Comparison of ENCODE assay signal across 8 cellular contexts in the genomic region with DNA sequence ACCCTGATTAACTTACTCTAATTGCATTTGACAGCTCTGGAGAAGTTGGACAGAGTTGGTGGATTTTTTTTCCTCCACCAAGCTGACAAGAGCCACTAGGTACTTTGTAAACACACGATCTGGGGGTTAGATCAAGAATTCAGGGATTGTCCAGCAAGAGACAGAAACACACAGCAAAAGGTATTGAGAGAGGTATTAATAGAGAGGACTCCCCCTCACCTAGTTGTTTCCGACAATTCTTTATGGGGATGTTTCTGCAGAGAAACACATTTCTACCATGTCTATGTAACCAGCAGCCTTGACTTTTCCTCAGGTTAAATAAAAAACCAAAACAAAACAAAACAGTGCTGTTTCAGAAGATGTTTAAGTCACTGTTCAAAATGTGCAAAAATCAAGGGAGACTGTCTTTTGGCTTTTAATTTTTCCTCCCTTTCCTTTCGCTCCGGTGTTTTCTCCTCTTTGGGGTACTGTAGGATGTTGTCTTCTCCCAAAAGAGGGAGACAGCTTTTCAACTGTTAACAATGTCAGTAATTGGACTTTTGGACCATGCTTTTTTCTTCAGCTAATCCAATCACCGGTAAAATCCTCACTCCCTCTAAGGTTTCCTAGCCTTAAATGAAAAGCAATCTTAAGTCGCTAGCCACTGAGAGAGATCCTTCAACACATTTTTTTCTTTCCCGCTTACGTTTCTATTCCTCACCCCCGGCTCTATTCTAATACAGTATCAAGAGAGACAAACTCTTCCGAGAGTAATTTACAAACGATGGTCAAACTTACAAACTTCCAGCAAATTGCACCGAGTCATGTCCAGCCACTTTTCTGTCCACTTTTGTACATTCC. TPM values are rescaled to one million over a fixed set of nuclear protein-coding genes. Genes with fewer than 3 reads are reported as not detected.
DNase-seq lines count a peak whose midpoint lies in the region.

No MANE protein-coding gene starts in this region.

- WGBS in iPS DF 6.9 (ENCODE audit: insufficient coverage, insufficient read length): no CpG with 5 or more reads among the region's 12 CpGs

- H3K4me3 ChIP-seq in iPS DF 6.9 (ENCODE audit: low read length): peak overlapping the region; percentile 51; the same call in 1 of the 2 replicates
- peak overlapping the region; percentile 88 for H3K4me3 ChIP-seq in skeletal muscle satellite cell (ENCODE audit: low read length)

- peak overlapping the region; percentile 98 for H3K27ac Mint-ChIP-seq in activated T-cell treated with anti-CD3 and anti-CD28 coated beads, Interleukin-2, amount 50 U/mL, for 24 hours
- peak overlapping the region; percentile 96 for H3K27ac Mint-ChIP-seq in activated naive CD8-positive, alpha-beta T cell

- H3K9me3 ChIP-seq in iPS DF 6.9 (ENCODE audit: control insufficient read depth, insufficient read depth, low read length) (no peaks in the 10 kb centered on the region), skeletal muscle satellite cell (replicated peaks; ENCODE audit: low read length) (no peaks in the 10 kb centered on the region)

- peaks cover 9% of the 10 kb centered on the region for H3K4me1 ChIP-seq in iPS DF 6.9 (ENCODE audit: control insufficient read depth, insufficient read depth, low read length)
- H3K4me1 ChIP-seq in skeletal muscle satellite cell (ENCODE audit: control insufficient read depth, insufficient read depth, low read length): peaks cover 44% of the 10 kb centered on the region

- H3K27me3 ChIP-seq in iPS DF 6.9 (ENCODE audit: control insufficient read depth, insufficient read depth, low read length) (no peaks in the 10 kb centered on the region), skeletal muscle satellite cell (ENCODE audit: control insufficient read depth, insufficient read depth, low read length) (no peaks in the 10 kb centered on the region)

- no peaks in the 10 kb centered on the region for H3K9me3 Mint-ChIP-seq in activated T-cell treated with anti-CD3 and anti-CD28 coated beads, Interleukin-2, amount 50 U/mL, for 24 hours
- no peaks in the 10 kb centered on the region for H3K9me3 Mint-ChIP-seq in activated naive CD8-positive, alpha-beta T cell (ENCODE audit: low read depth)

- H3K27ac ChIP-seq in iPS DF 6.9 (ENCODE audit: low read length): no peak overlapping the region

- H3K9ac ChIP-seq in skeletal muscle satellite cell (ENCODE audit: low read depth, low read length): peak overlapping the region; percentile 96

- peak overlapping the region; percentile 95 for H3K4me3 Mint-ChIP-seq in activated T-cell treated with anti-CD3 and anti-CD28 coated beads, Interleukin-2, amount 50 U/mL, for 24 hours
- peak overlapping the region; percentile 99 for H3K4me3 Mint-ChIP-seq in activated naive CD8-positive, alpha-beta T cell

- no peaks in the 10 kb centered on the region for H3K27me3 Mint-ChIP-seq in activated T-cell treated with anti-CD3 and anti-CD28 coated beads, Interleukin-2, amount 50 U/mL, for 24 hours
- H3K27me3 Mint-ChIP-seq in activated naive CD8-positive, alpha-beta T cell: no peaks in the 10 kb centered on the region

- no peaks in the 10 kb centered on the region for H3K36me3 ChIP-seq in iPS DF 6.9 (ENCODE audit: control insufficient read depth, insufficient read depth, low read length)
- H3K36me3 ChIP-seq in skeletal muscle satellite cell (ENCODE audit: insufficient read depth, low read length): peaks cover 9% of the 10 kb centered on the region

- peaks cover 53% of the 10 kb centered on the region for H3K36me3 Mint-ChIP-seq in activated T-cell treated with anti-CD3 and anti-CD28 coated beads, Interleukin-2, amount 50 U/mL, for 24 hours (ENCODE audit: low read depth)
- H3K36me3 Mint-ChIP-seq in activated naive CD8-positive, alpha-beta T cell: peaks cover 6% of the 10 kb centered on the region

- H3K4me1 Mint-ChIP-seq in activated T-cell treated with anti-CD3 and anti-CD28 coated beads, Interleukin-2, amount 50 U/mL, for 24 hours (ENCODE audit: low read depth): peaks cover 48% of the 10 kb centered on the region
- H3K4me1 Mint-ChIP-seq in activated naive CD8-positive, alpha-beta T cell (ENCODE audit: low read depth): peaks cover 36% of the 10 kb centered on the region

- no peak for DNase-seq in activated T-cell treated with anti-CD3 and anti-CD28 coated beads, Interleukin-2, amount 50 U/mL, for 24 hours
- no peak for DNase-seq in activated T-cell treated with anti-CD3 and anti-CD28 coated beads, Interleukin-2, amount 50 U/mL, for 1 hour
- no peak for DNase-seq in iPS DF 6.9 (ENCODE audit: low read depth, low spot score)
- no peak for DNase-seq in NCI-H2081 (lab: John Stamatoyannopoulos, UW)
- no peak for DNase-seq in cortex of kidney (lab: John Stamatoyannopoulos, UW)
- DNase-seq in activated CD4-positive, alpha-beta T cell treated with anti-CD3 and anti-CD28 coated beads for 48 hours: no peak

- H3K4me2 ChIP-seq in skeletal muscle satellite cell (ENCODE audit: low read length): peak overlapping the region; percentile 80

RNA-seq across cellular contexts. Expression of gene MAML2, which starts 0.6 kb away (rescaled TPM):
- total RNA-seq in skeletal muscle satellite cell (2012; rRNA removed): 14.0 and 15.0 TPM in 2 replicates

RNA-seq across cellular contexts. Expression of gene CCDC82, which starts 47.4 kb away (rescaled TPM):
- total RNA-seq in skeletal muscle satellite cell (2012; rRNA removed): 12.9 TPM in 2 replicates

RNA-seq across cellular contexts. Expression of gene JRKL, which starts 47.5 kb away (rescaled TPM):
- total RNA-seq in skeletal muscle satellite cell (2012; rRNA removed): 7.1 and 7.4 TPM in 2 replicates
